8 cellular contexts compared by ENCODE assay signal in the genomic region with DNA sequence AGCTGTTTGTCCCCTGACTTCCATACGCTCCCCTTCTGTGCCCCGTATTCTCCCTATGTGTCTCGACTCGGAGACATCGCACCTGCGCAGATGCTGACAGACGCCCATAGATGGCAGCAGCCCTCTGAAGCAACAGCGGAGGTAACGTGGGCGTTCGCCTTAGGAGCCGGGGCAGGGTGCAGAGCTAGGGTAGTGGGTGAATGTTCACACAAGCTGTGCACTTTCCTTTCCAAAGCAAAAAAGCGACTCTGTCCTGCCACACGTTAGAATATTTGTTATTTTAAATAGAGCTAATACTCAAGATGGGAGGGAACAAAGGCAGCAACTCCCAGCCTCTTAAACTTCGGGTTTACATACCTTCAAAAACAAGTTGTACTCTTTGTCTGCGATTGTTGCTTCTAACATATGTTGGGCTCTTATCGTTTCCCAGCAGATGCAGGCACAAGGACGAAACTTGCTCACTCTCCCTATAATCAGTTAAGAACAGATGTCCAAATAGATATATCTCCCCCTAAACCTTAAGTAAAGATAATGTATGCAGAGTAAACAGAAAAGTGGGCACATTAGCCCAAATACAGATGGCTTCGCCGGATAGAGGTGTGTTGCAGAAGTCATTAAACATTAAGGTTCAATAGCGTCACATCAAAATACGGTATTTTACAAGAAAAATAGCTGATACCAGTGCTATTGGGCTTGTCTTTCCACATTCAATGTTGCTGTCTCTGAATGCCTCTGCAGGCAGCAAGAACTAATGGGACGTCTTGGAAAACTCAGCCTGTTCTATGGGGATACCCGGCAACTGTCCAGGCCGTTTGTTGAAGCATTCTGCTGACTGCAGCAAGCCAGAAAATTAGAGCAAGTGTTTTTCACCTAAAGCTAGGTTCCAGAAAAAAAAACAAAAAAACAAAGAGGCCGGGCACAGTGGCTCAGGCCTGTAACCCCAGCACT.
DNase-seq lines count a peak whose midpoint lies in the region; ATAC-seq and TF ChIP-seq lines count a peak whose summit lies in the region.

No MANE protein-coding gene starts in this region.

- CTCF ChIA-PET in RWPE1 (lab: Yijun Ruan, JAX), result interaction anchor here (0.6 to 1.5 kb wide), 15 partner anchors 15 to 518 kb away, joined by 3 to 7 read pairs (median 4); a partner anchor contains a TSS

- peak; percentile 65 for DNase-seq in CD14-positive monocyte (ENCODE audit: low spot score)
- DNase-seq in RWPE1 (ENCODE audit: low spot score), result peak; percentile 69
- DNase-seq in activated effector memory CD4-positive, alpha-beta T cell treated with Interleukin-2 at 50 U/mL for 16 hours, result peak; percentile 60
- peak; percentile 89 for DNase-seq in globus pallidus (ENCODE audit: low spot score)
- DNase-seq in pons (ENCODE audit: low spot score), result peak; percentile 94
- DNase-seq in upper lobe of left lung, result peak; percentile 22 to 87

- ATAC-seq in GM19324 (IDR thresholded peaks at IDR 0.05; ENCODE audit: low FRiP score, unreplicated experiment), result peak; percentile 95
- ATAC-seq in HG03378 (IDR thresholded peaks at IDR 0.05; ENCODE audit: unreplicated experiment), result peak; percentile 89
- peak; percentile 85 to 90 for ATAC-seq in upper lobe of left lung (ENCODE audit: low FRiP score in 2 of 2)

- H3K4me1 ChIP-seq in upper lobe of left lung, result peaks cover 0 to 14% (median 10%) of the 10 kb centered on the region in 4 donors

- peaks cover 0 to 2% (median 0%) of the 10 kb centered on the region in 3 donors for H3K27me3 Mint-ChIP-seq in CD14-positive monocyte (ENCODE audit: low read depth in 3 of 3)

- no peak overlapping the region for H3K4me3 ChIP-seq in upper lobe of left lung

- POLR2A ChIA-PET in RWPE1 (lab: Yijun Ruan, JAX; ENCODE audit: low non-redundant PET), result no interaction called here

- intact Hi-C loops in CD14-positive monocyte (cut with micrococcal nuclease), result no loop called here

- H3K9me3 ChIP-seq in upper lobe of left lung, result no peaks in the 10 kb centered on the region

- no peak for TF ChIP-seq EP300 in upper lobe of left lung (IDR thresholded peaks at IDR 0.05)

- TF ChIP-seq CTCF in CD14-positive monocyte (IDR thresholded peaks at IDR 0.05), result peak; percentile 64
- TF ChIP-seq CTCF in RWPE1 (conservative IDR thresholded peaks at IDR 0.05; ENCODE audit: low read depth), result peak; percentile 93
- peak; percentile 38 to 67 (median 52) for TF ChIP-seq CTCF in upper lobe of left lung (IDR thresholded peaks at IDR 0.05)

- H3K9me3 Mint-ChIP-seq in CD14-positive monocyte, result peaks cover 0 to 3% (median 0%) of the 10 kb centered on the region in 7 donors

- WGBS in upper lobe of left lung, 2 donors, result 19 to 36% methylated on average over 18 to 26 of the region's 26 CpGs

- no peaks in the 10 kb centered on the region for H3K36me3 ChIP-seq in upper lobe of left lung

- peaks cover 38% of the 10 kb centered on the region for H3K4me1 Mint-ChIP-seq in CD14-positive monocyte

- H3K27ac Mint-ChIP-seq in CD14-positive monocyte, result peak overlapping the region in 2 of 7 donors; percentile 12 to 38

- H3K4me3 Mint-ChIP-seq in CD14-positive monocyte, result peak overlapping the region; percentile 11 to 68

- H3K27me3 ChIP-seq in upper lobe of left lung, result no peaks in the 10 kb centered on the region

- H3K27ac ChIP-seq in RWPE1, result no peak overlapping the region
- H3K27ac ChIP-seq in upper lobe of left lung, result no peak overlapping the region

- TF ChIP-seq POLR2A in upper lobe of left lung (IDR thresholded peaks at IDR 0.05), result no peak

- H3K36me3 Mint-ChIP-seq in CD14-positive monocyte, result no peaks in the 10 kb centered on the region
